Comparison of ENCODE assay signal across 8 cellular contexts in genomic region chr2:3379647-3380534, GRCh38. TPM values are rescaled to one million over a fixed set of nuclear protein-coding genes. Genes with fewer than 3 reads are reported as not detected.
DNase-seq lines count a peak whose midpoint lies in the region; ATAC-seq, FAIRE-seq and TF ChIP-seq lines count a peak whose summit lies in the region.

Gene TRAPPC12 (plus strand): TSS chr2:3379694. CDS start chr2:3387624, 7,930 bp downstream.

- H3K9me3 ChIP-seq in GM23248 (ENCODE audit: low read depth) (no peaks in the 10 kb centered on the region), SJSA1 (replicated peaks) (no peaks in the 10 kb centered on the region), gastroesophageal sphincter (no peaks in the 10 kb centered on the region), suprapubic skin (no peaks in the 10 kb centered on the region)

- FAIRE-seq in G401.6 (lab: Jason Lieb, UNC), result peak; percentile 67

- peak in 3 of 4 experiments; percentile 13 to 70 (median 32) for TF ChIP-seq CTCF in gastroesophageal sphincter (IDR thresholded peaks at IDR 0.05)
- TF ChIP-seq CTCF in suprapubic skin (IDR thresholded peaks at IDR 0.05), result peak in 1 of 2 donors; percentile 35

- no peaks in the 10 kb centered on the region for H3K9me2 ChIP-seq in GM23248 (ENCODE audit: insufficient read depth)

- no peaks in the 10 kb centered on the region for H4K20me1 ChIP-seq in GM23248 (ENCODE audit: insufficient read depth)

- peak; percentile 82 for ATAC-seq in gastroesophageal sphincter

- TF ChIP-seq EP300 in gastroesophageal sphincter (IDR thresholded peaks at IDR 0.05) (no peak), suprapubic skin (IDR thresholded peaks at IDR 0.05) (no peak)

- H3K4me1 ChIP-seq in GM23248 (ENCODE audit: insufficient read depth) (peaks cover 24% of the 10 kb centered on the region), SJSA1 (replicated peaks) (peaks cover 23% of the 10 kb centered on the region), gastroesophageal sphincter (peaks cover 0 to 39% (median 12%) of the 10 kb centered on the region in 3 donors), suprapubic skin (peaks cover 36% of the 10 kb centered on the region)

- peak within 1 kb of the TSS; percentile 93 for H3K27ac ChIP-seq in GM23248
- H3K27ac ChIP-seq in SJSA1, result peak within 1 kb of the TSS; percentile 70
- H3K27ac ChIP-seq in gastroesophageal sphincter, result peak within 1 kb of the TSS; percentile 79 to 93 (median 90)
- H3K27ac ChIP-seq in suprapubic skin, result peak within 1 kb of the TSS; percentile 89

- WGBS in GM23248 (ENCODE audit: low coverage in 1 of 2, low lambda C conversion rate in 2 of 2, missing lambda C conversion rate in 2 of 2), 2 experiments, result 1% methylated on average over 49 to 50 of the region's 61 CpGs
- WGBS in gastroesophageal sphincter (ENCODE audit: low coverage in 1 of 2), 2 donors, result 2 to 5% methylated on average over 10 to 14 of the region's 61 CpGs
- WGBS in suprapubic skin, result under 1% methylated on average over 35 of the region's 61 CpGs

- peak within 1 kb of the TSS; percentile 98 for H3K9ac ChIP-seq in GM23248

- TF ChIP-seq POLR2A in gastroesophageal sphincter (IDR thresholded peaks at IDR 0.05) (peak; percentile 65 to 66), suprapubic skin (IDR thresholded peaks at IDR 0.05) (peak; percentile 44 to 67)

- peak; percentile 96 for DNase-seq in GM23248
- DNase-seq in LHCN-M2 (ENCODE audit: low read depth), result peak; percentile 81
- peak; percentile 88 to 90 for DNase-seq in SJSA1 (ENCODE audit: low read depth in 1 of 2, low spot score in 2 of 2)
- peak; percentile 95 for DNase-seq in activated naive CD4-positive, alpha-beta T cell treated with Interleukin-2 at 50 U/mL for 16 hours
- peak in 55 of 56 donors; percentile 62 to 95 (median 87) for DNase-seq in nucleus accumbens (lab: John Stamatoyannopoulos, UW)
- peak; percentile 94 for DNase-seq in suprapubic skin (ENCODE audit: low spot score in 2 of 2)

- H3K79me2 ChIP-seq in GM23248 (ENCODE audit: insufficient read depth), result peaks cover 76% of the 10 kb centered on the region

- H3K4me2 ChIP-seq in GM23248 (ENCODE audit: unreplicated experiment), result peak within 1 kb of the TSS; percentile 85

- H3K4me3 ChIP-seq in GM23248, result peak within 1 kb of the TSS; percentile 93
- H3K4me3 ChIP-seq in SJSA1, result peak within 1 kb of the TSS; percentile 85
- peak within 1 kb of the TSS; percentile 82 to 86 for H3K4me3 ChIP-seq in gastroesophageal sphincter
- H3K4me3 ChIP-seq in suprapubic skin, result peak within 1 kb of the TSS; percentile 86

- H3K36me3 ChIP-seq in GM23248 (ENCODE audit: low read depth) (peaks cover 10% of the 10 kb centered on the region; the same call in 1 of the 2 replicates), SJSA1 (peaks cover 34% of the 10 kb centered on the region), gastroesophageal sphincter (peaks cover 0 to 13% of the 10 kb centered on the region in 2 donors), suprapubic skin (peaks cover 15% of the 10 kb centered on the region)

- peaks cover 13% of the 10 kb centered on the region for H3F3A ChIP-seq in GM23248 (ENCODE audit: insufficient read depth)

- in situ Hi-C loops in GM23248 (cut with MboI), result no loop called here

- H2AFZ ChIP-seq in GM23248, result peak within 1 kb of the TSS; percentile 96

- no peaks in the 10 kb centered on the region for H3K27me3 ChIP-seq in GM23248 (replicated peaks; ENCODE audit: insufficient read depth)
- no peaks in the 10 kb centered on the region for H3K27me3 ChIP-seq in SJSA1 (replicated peaks)
- no peaks in the 10 kb centered on the region for H3K27me3 ChIP-seq in gastroesophageal sphincter
- no peaks in the 10 kb centered on the region for H3K27me3 ChIP-seq in suprapubic skin

RNA-seq across cellular contexts. Expression of gene TRAPPC12, which starts in this region (rescaled TPM):
- 48.1 and 70.4 TPM in 2 replicates for total RNA-seq in GM23248 (2014; rRNA removed; shearing (Covaris generic))
- polyA plus RNA-seq in GM23248 (2016; fragmentation: Nextera tagmentation; extraction: Ambion mirVana), result 29.3 and 30.4 TPM in 2 replicates
- total RNA-seq in LHCN-M2 (2014; rRNA removed) (48.6 and 64.6 TPM in 2 replicates), gastroesophageal sphincter (10 to 100 TPM; 52.2 to 90.7 (median 77.6) TPM), suprapubic skin (100 to 1,000 TPM in 3 of 4 donors, 10 to 100 TPM in 1; 90.2 to 248 (median 157) TPM)
- polyA plus RNA-seq in LHCN-M2 (2012), result 58.2 TPM
- total RNA-seq in SJSA1 (2014; rRNA removed; shearing (Covaris generic)), result 43.8 and 56.1 TPM in 2 replicates

Comparison
In these comparisons a context has a peak if more than half of its experiments do, and no peak if none do; other contexts are left out.
1. Peak in every context shown above with its lines: DNase-seq, ATAC-seq, H3K4me3 ChIP-seq and H3K27ac ChIP-seq.